25 cellular contexts compared by ENCODE assay signal in genomic region chrX:14026121-14026520, GRCh38. TPM values are rescaled to one million over a fixed set of nuclear protein-coding genes. Genes with fewer than 3 reads are reported as not detected.
DNase-seq lines count a peak whose midpoint lies in the region; ATAC-seq lines count a peak whose summit lies in the region.
"Had no signal": no experiment of that assay in that cellular context is flagged by ENCODE, and none has a peak within 500 bp of the region (broad histone marks: within the 10 kb centered on the region; RNA-seq: fewer than 3 reads in every experiment).

No MANE protein-coding gene starts in this region.

- WGBS in HUES64: 78% methylated on average over 5 of the region's 7 CpGs

- ATAC-seq in activated T-helper 17 cell treated with anti-CD3 and anti-CD28 coated beads, Interleukin-2, amount 50 U/mL, for 72 hours (replicated peaks): no peak
- ATAC-seq in GM21825 (IDR thresholded peaks at IDR 0.05; ENCODE audit: unreplicated experiment) (no peak), GM21737 (IDR thresholded peaks at IDR 0.05; ENCODE audit: unreplicated experiment) (no peak)
- ATAC-seq: activated CD8-positive, alpha-beta memory T cell treated with anti-CD3 and anti-CD28 coated beads, Interleukin-2, amount 10 ng/mL, durations not matched to agents 7 days and 5 days; GM12878; stimulated activated naive CD8-positive, alpha-beta T cell treated with anti-CD3 and anti-CD28 coated beads, Interleukin-15, amount 100 ng/mL, for 72 hours; T-cell; upper lobe of right lung had no signal

- H3K9me3 ChIP-seq in HUES64 (ENCODE audit: insufficient read depth, low read depth, low read length): no peaks in the 10 kb centered on the region
- H3K9me3 ChIP-seq: upper lobe of right lung had no signal

- H3K4me1 ChIP-seq in HUES64 (ENCODE audit: insufficient read depth, low read length): peaks cover 37% of the 10 kb centered on the region

- H3K27ac ChIP-seq in HUES64 (ENCODE audit: low read depth, low read length): peak overlapping the region; percentile 41
- H3K27ac ChIP-seq: upper lobe of right lung had no signal

- intact Hi-C loops in posterior cingulate gyrus (cut with DNase I): loop anchor here (2.0 to 5.0 kb wide), 2 partner anchors 87 to 259 kb away; no protein-coding TSS in a partner anchor

- no peak overlapping the region for H3K27ac Mint-ChIP-seq in activated T-helper 17 cell treated with anti-CD3 and anti-CD28 coated beads, Interleukin-2, amount 50 U/mL, for 72 hours
- H3K27ac Mint-ChIP-seq: mesothelial cell of epicardium, nephron had no signal

- H3K36me3 ChIP-seq in HUES64 (ENCODE audit: insufficient read depth, low read length): no peaks in the 10 kb centered on the region
- H3K36me3 ChIP-seq: upper lobe of right lung had no signal

- peaks cover 13% of the 10 kb centered on the region for H3K4me1 Mint-ChIP-seq in activated T-helper 17 cell treated with anti-CD3 and anti-CD28 coated beads, Interleukin-2, amount 50 U/mL, for 72 hours

- DNase-seq in hippocampal formation (lab: John Stamatoyannopoulos, UW) (peak; percentile 66 to 81), posterior cingulate gyrus (peak; percentile 37 to 96 (median 68)), T-helper 9 cell (no peak), HuH-7 (ENCODE audit: low spot score) (no peak)
- DNase-seq: activated CD4-positive, alpha-beta T cell treated with anti-CD3 and anti-CD28 coated beads, Interleukin-2, amount 10 ng/mL, durations not matched to agents 24 days and 14 days; activated CD8-positive, alpha-beta memory T cell treated with anti-CD3 and anti-CD28 coated beads, Interleukin-2, amount 10 ng/mL, durations not matched to agents 7 days and 5 days; CD8-positive, alpha-beta memory T cell; DMS53; foreskin melanocyte; H7; NCI-H1105 treated with DMSO at 0.1 percent for 48 hours; NCI-H2107; Right ventricle myocardium superior; stimulated activated CD4-positive, alpha-beta T cell treated with anti-CD3 and anti-CD28 coated beads, Interleukin-4, amount 100 ng/mL, for 1 hour; stimulated activated naive CD8-positive, alpha-beta T cell treated with anti-CD3 and anti-CD28 coated beads, Interleukin-15, amount 100 ng/mL, for 72 hours; T-cell; upper lobe of right lung had no signal

- no peaks in the 10 kb centered on the region for H3K27me3 ChIP-seq in HUES64 (ENCODE audit: insufficient read depth, low read length)
- H3K27me3 ChIP-seq: upper lobe of right lung had no signal

- H3K4me3 Mint-ChIP-seq in activated T-helper 17 cell treated with anti-CD3 and anti-CD28 coated beads, Interleukin-2, amount 50 U/mL, for 72 hours: peak overlapping the region; percentile 19
- H3K4me3 Mint-ChIP-seq: activated CD8-positive, alpha-beta memory T cell treated with anti-CD3 and anti-CD28 coated beads, Interleukin-2, amount 10 ng/mL, durations not matched to agents 7 days and 5 days; CD8-positive, alpha-beta memory T cell; mesothelial cell of epicardium; stimulated activated naive CD8-positive, alpha-beta T cell treated with anti-CD3 and anti-CD28 coated beads, Interleukin-15, amount 100 ng/mL, for 72 hours had no signal

- H3K36me3 Mint-ChIP-seq in activated T-helper 17 cell treated with anti-CD3 and anti-CD28 coated beads, Interleukin-2, amount 50 U/mL, for 72 hours (ENCODE audit: low read depth): peaks cover 12% of the 10 kb centered on the region
- H3K36me3 Mint-ChIP-seq: T-cell had no signal

- no peaks in the 10 kb centered on the region for H3K9me3 Mint-ChIP-seq in activated T-helper 17 cell treated with anti-CD3 and anti-CD28 coated beads, Interleukin-2, amount 50 U/mL, for 72 hours
- H3K9me3 Mint-ChIP-seq: activated CD4-positive, alpha-beta T cell treated with anti-CD3 and anti-CD28 coated beads, Interleukin-2, amount 10 ng/mL, durations not matched to agents 24 days and 14 days; stimulated activated naive CD8-positive, alpha-beta T cell treated with anti-CD3 and anti-CD28 coated beads, Interleukin-15, amount 100 ng/mL, for 72 hours; T-cell had no signal

- H3K27me3 Mint-ChIP-seq in activated T-helper 17 cell treated with anti-CD3 and anti-CD28 coated beads, Interleukin-2, amount 50 U/mL, for 72 hours: no peaks in the 10 kb centered on the region
- H3K27me3 Mint-ChIP-seq: activated CD8-positive, alpha-beta memory T cell treated with anti-CD3 and anti-CD28 coated beads, Interleukin-2, amount 10 ng/mL, durations not matched to agents 7 days and 5 days; stimulated activated naive CD8-positive, alpha-beta T cell treated with anti-CD3 and anti-CD28 coated beads, Interleukin-15, amount 100 ng/mL, for 72 hours; T-cell had no signal

- H3K4me3 ChIP-seq in HUES64 (ENCODE audit: low read length): no peak overlapping the region
- H3K4me3 ChIP-seq: GM12878, smooth muscle cell, upper lobe of right lung had no signal

- H3K9ac ChIP-seq in HUES64 (ENCODE audit: low read depth, low read length): peak overlapping the region; percentile 55; the same call in 1 of the 2 replicates

RNA-seq across cellular contexts. Expression of gene GEMIN8, which starts 3.6 kb away (rescaled TPM):
- polyA plus RNA-seq in HUES64 (2013, experiment 1 of 2): 16.6 TPM
- polyA plus RNA-seq in HUES64 (2013, experiment 2 of 2): 19.8 TPM
- 10 to 100 TPM; 11.3 to 13.0 TPM for total RNA-seq in activated T-helper 17 cell treated with anti-CD3 and anti-CD28 coated beads, Interleukin-2, amount 50 U/mL, for 72 hours

Comparison
In these comparisons a context has a peak if more than half of its experiments do, and no peak if none do; other contexts are left out.
1. DNase-seq: peak in hippocampal formation (2 of 2) and posterior cingulate gyrus (10 of 10); none in T-helper 9 cell (single experiment) and HuH-7 (single experiment).